Comparison of ENCODE assay signal across 8 cellular contexts in the genomic region with DNA sequence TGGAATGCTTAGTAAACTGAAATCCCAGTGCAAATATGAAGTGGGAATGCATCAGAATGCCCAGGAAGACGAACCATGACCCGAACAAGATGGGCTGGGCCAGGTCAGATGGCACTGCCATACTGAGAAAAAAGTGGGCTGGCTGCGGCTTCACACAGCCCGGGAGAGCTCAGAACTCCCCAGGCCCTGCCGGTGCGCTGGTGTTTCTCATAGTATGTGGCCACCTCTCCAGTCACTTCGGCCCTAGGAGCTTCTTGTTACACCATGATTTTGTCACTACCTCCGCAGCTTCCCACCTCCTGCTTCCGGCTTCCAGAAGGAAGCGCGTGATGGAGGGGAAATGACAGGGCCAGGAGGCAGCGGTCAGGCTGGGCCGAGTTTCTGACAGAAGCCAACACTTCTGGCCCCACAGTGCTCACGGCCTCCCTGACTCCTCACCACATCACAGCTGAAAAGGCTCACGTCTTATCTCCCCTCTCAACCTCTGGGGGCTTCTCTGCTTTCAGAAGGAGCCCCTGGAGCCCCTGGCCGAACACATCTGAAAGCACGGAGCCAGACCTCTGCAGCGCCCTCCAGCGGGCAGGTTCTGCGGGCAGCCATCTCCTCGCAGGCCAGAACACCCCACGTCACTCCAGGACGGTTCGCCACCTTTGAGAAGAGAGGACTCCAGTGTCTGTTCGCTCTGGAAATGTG. TPM values are rescaled to one million over a fixed set of nuclear protein-coding genes. Genes with fewer than 3 reads are reported as not detected.
DNase-seq lines count a peak whose midpoint lies in the region; ATAC-seq and TF ChIP-seq lines count a peak whose summit lies in the region.

No MANE protein-coding gene starts in this region.

- H3K27me3 Mint-ChIP-seq in activated naive CD4-positive, alpha-beta T cell treated with anti-CD3 and anti-CD28 coated beads, Interleukin-2, amount 10 ng/mL, durations not matched to agents 7 days and 5 days, result peaks cover 8% of the 10 kb centered on the region

- peak in 2 of 3 donors; percentile 62 to 63 for DNase-seq in stimulated activated CD4-positive, alpha-beta T cell treated with anti-CD3 and anti-CD28 coated beads, Interleukin-12 subunit alpha, Interleukin-12 subunit beta, amount 100 ng/mL, for 48 hours (ENCODE audit: low read depth in 2 of 3, low spot score in 1 of 3)
- DNase-seq in stimulated activated CD4-positive, alpha-beta T cell treated with anti-CD3 and anti-CD28 coated beads, Interleukin-2, amount 100 ng/mL, for 48 hours, result no peak
- peak; percentile 69 for DNase-seq in activated naive CD4-positive, alpha-beta T cell treated with anti-CD3 and anti-CD28 coated beads, Interleukin-2, amount 10 ng/mL, durations not matched to agents 7 days and 5 days
- DNase-seq in mesendoderm (peak; percentile 64), vagina (ENCODE audit: extremely low spot score in 2 of 2) (no peak), left lobe of liver (ENCODE audit: low spot score) (no peak), NCI-H2227 treated with DMSO at 0.1 percent for 48 hours (lab: John Stamatoyannopoulos, UW) (no peak), midbrain (lab: John Stamatoyannopoulos, UW) (no peak)

- no peak overlapping the region for H2BK15ac ChIP-seq in mesendoderm (replicated peaks; ENCODE audit: low read depth)

- TF ChIP-seq CTCF in vagina (IDR thresholded peaks at IDR 0.05), result peak in 1 of 3 experiments; percentile 7

- H3K36me3 ChIP-seq in mesendoderm (ENCODE audit: control insufficient read depth, insufficient read depth, low read length) (no peaks in the 10 kb centered on the region), vagina (no peaks in the 10 kb centered on the region)

- H2AK5ac ChIP-seq in mesendoderm (ENCODE audit: low read length), result no peak overlapping the region

- H3K27me3 ChIP-seq in mesendoderm (ENCODE audit: insufficient read depth, low read length, poor library complexity) (no peaks in the 10 kb centered on the region), vagina (no peaks in the 10 kb centered on the region)

- peak overlapping the region; percentile 7 for H3K18ac ChIP-seq in mesendoderm (ENCODE audit: low read length)

- CTCF ChIA-PET in activated naive CD4-positive, alpha-beta T cell treated with anti-CD3 and anti-CD28 coated beads, Interleukin-2, amount 10 ng/mL, durations not matched to agents 7 days and 5 days (lab: Charles Lee), result interaction anchor here (0.7 to 1.3 kb wide), 10 partner anchors 9 to 713 kb away, joined by 3 to 54 read pairs (median 4); no protein-coding TSS in a partner anchor

- WGBS in mesendoderm (ENCODE audit: extremely low coverage, insufficient coverage, low lambda C conversion rate), result no CpG with 5 or more reads among the region's 25 CpGs

- H3K27ac ChIP-seq in mesendoderm (ENCODE audit: low read depth, low read length) (no peak overlapping the region), vagina (peak overlapping the region; percentile 43)

- no peak overlapping the region for H4K5ac ChIP-seq in mesendoderm (ENCODE audit: low read length)

- TF ChIP-seq POLR2A in vagina (IDR thresholded peaks at IDR 0.05), result no peak

- H3K4me2 ChIP-seq in mesendoderm (ENCODE audit: low read length), result no peak overlapping the region

- no peak overlapping the region for H2BK120ac ChIP-seq in mesendoderm (ENCODE audit: low read depth, low read length)

- peak overlapping the region; percentile 33 for H2BK5ac ChIP-seq in mesendoderm (ENCODE audit: low read length)

- peak overlapping the region; percentile 24 for H3K4ac ChIP-seq in mesendoderm (ENCODE audit: low read depth, low read length)

- peak overlapping the region; percentile 80 for H3K4me3 Mint-ChIP-seq in activated naive CD4-positive, alpha-beta T cell treated with anti-CD3 and anti-CD28 coated beads, Interleukin-2, amount 10 ng/mL, durations not matched to agents 7 days and 5 days

- peak overlapping the region; percentile 11 for H3K9ac ChIP-seq in mesendoderm (ENCODE audit: low read length)

- intact Hi-C loops in vagina (cut with DNase I), result loop anchor here (10.0 kb wide), 2 partner anchors 164 to 296 kb away; no protein-coding TSS in a partner anchor

- H3K27ac Mint-ChIP-seq in activated naive CD4-positive, alpha-beta T cell treated with anti-CD3 and anti-CD28 coated beads, Interleukin-2, amount 10 ng/mL, durations not matched to agents 7 days and 5 days, result peak overlapping the region; percentile 97

- H4K8ac ChIP-seq in mesendoderm (ENCODE audit: low read depth, low read length), result no peak overlapping the region

- peaks cover 6% of the 10 kb centered on the region for H3K4me1 ChIP-seq in mesendoderm (ENCODE audit: control insufficient read depth, low read depth, low read length)
- peaks cover 48% of the 10 kb centered on the region for H3K4me1 ChIP-seq in vagina

- no peaks in the 10 kb centered on the region for H3K9me3 ChIP-seq in vagina

- peaks cover 35% of the 10 kb centered on the region for H3K36me3 Mint-ChIP-seq in activated naive CD4-positive, alpha-beta T cell treated with anti-CD3 and anti-CD28 coated beads, Interleukin-2, amount 10 ng/mL, durations not matched to agents 7 days and 5 days

- H3K4me3 ChIP-seq in mesendoderm (ENCODE audit: low read length) (no peak overlapping the region), vagina (no peak overlapping the region)

- no peak overlapping the region for H3K23ac ChIP-seq in mesendoderm (ENCODE audit: low read length)

- peaks cover 91% of the 10 kb centered on the region for H3K4me1 Mint-ChIP-seq in activated naive CD4-positive, alpha-beta T cell treated with anti-CD3 and anti-CD28 coated beads, Interleukin-2, amount 10 ng/mL, durations not matched to agents 7 days and 5 days

- H3K79me1 ChIP-seq in mesendoderm (ENCODE audit: low read length), result no peaks in the 10 kb centered on the region

- H3K9me3 Mint-ChIP-seq in activated naive CD4-positive, alpha-beta T cell treated with anti-CD3 and anti-CD28 coated beads, Interleukin-2, amount 10 ng/mL, durations not matched to agents 7 days and 5 days, result no peaks in the 10 kb centered on the region

- ATAC-seq in left lobe of liver, result no peak

- peak overlapping the region; percentile 58 for H3K56ac ChIP-seq in mesendoderm (ENCODE audit: low read length)

- no peaks in the 10 kb centered on the region for H3K79me2 ChIP-seq in mesendoderm (ENCODE audit: control insufficient read depth, insufficient read depth, low read length)

RNA-seq across cellular contexts. Expression of gene DAD1, which starts 30.7 kb away (rescaled TPM):
- polyA plus RNA-seq in mesendoderm (2013, experiment 1 of 2), result 168 TPM
- polyA plus RNA-seq in mesendoderm (2013, experiment 2 of 2), result 167 TPM
- total RNA-seq in vagina (145 TPM), left lobe of liver (133 TPM)

RNA-seq across cellular contexts. Expression of gene ABHD4, which starts 39.7 kb away (rescaled TPM):
- 35.9 TPM for polyA plus RNA-seq in mesendoderm (2013, experiment 1 of 2)
- polyA plus RNA-seq in mesendoderm (2013, experiment 2 of 2), result 31.8 TPM
- total RNA-seq in vagina (31.9 TPM), left lobe of liver (20.0 TPM)

Comparison
In these comparisons a context has a peak if more than half of its experiments do, and no peak if none do; other contexts are left out.
1. DNase-seq: peak in stimulated activated CD4-positive, alpha-beta T cell treated with anti-CD3 and anti-CD28 coated beads, Interleukin-12 subunit alpha, Interleukin-12 subunit beta, amount 100 ng/mL, for 48 hours (2 of 3), activated naive CD4-positive, alpha-beta T cell treated with anti-CD3 and anti-CD28 coated beads, Interleukin-2, amount 10 ng/mL, durations not matched to agents 7 days and 5 days (single experiment) and mesendoderm (single experiment); none in stimulated activated CD4-positive, alpha-beta T cell treated with anti-CD3 and anti-CD28 coated beads, Interleukin-2, amount 100 ng/mL, for 48 hours (0 of 2), vagina (0 of 2), left lobe of liver (single experiment), NCI-H2227 treated with DMSO at 0.1 percent for 48 hours (single experiment) and midbrain (single experiment).